14 cellular contexts compared by ENCODE assay signal in genomic region chr3:157142315-157142714, GRCh38. TPM values are rescaled to one million over a fixed set of nuclear protein-coding genes. Genes with fewer than 3 reads are reported as not detected.
A peak's percentile ranks its signal among the peaks of the same experiment; 100 is the strongest.
DNase-seq lines count a peak whose midpoint lies in the region; ATAC-seq and TF ChIP-seq lines count a peak whose summit lies in the region.
"Had no signal": no experiment of that assay in that cellular context is flagged by ENCODE, and none has a peak within 500 bp of the region (broad histone marks: within the 10 kb centered on the region; RNA-seq: fewer than 3 reads in every experiment).

No MANE protein-coding gene starts in this region.

- POLR2A ChIA-PET in PC-3 (lab: Charles Lee; ENCODE audit: unreplicated experiment): no interaction called here

- H2AFZ ChIP-seq in PC-3 (ENCODE audit: low read length): no peak overlapping the region

- no peak for TF ChIP-seq CTCF in PC-3 (conservative IDR thresholded peaks at IDR 0.05; ENCODE audit: low read depth, low read length)

- BruUV-seq in PC-3 (replicated peaks; lab: Mats Ljungman, UMichigan): no TSS peak

- H3K9ac ChIP-seq in PC-3 (ENCODE audit: low read length): no peak overlapping the region

- H3K9me2 ChIP-seq in PC-3 (replicated peaks; ENCODE audit: low read length): no peaks in the 10 kb centered on the region

- H3K27ac ChIP-seq in PC-3 (ENCODE audit: low read length): no peak overlapping the region
- H3K27ac ChIP-seq: vagina had no signal

- H3K9me3 Mint-ChIP-seq in T-helper 2 cell treated with Interferon-gamma antibody and Interleukin-4, amounts not matched to agents 5 μg/mL and 100 μg/mL, for 36 hours: no peaks in the 10 kb centered on the region
- no peaks in the 10 kb centered on the region for H3K9me3 Mint-ChIP-seq in memory B cell
- H3K9me3 Mint-ChIP-seq: CD4-positive, alpha-beta memory T cell had no signal

- peaks cover 13% of the 10 kb centered on the region for H3K4me1 Mint-ChIP-seq in T-helper 2 cell treated with Interferon-gamma antibody and Interleukin-4, amounts not matched to agents 5 μg/mL and 100 μg/mL, for 36 hours (ENCODE audit: low read depth)
- peaks cover 6% of the 10 kb centered on the region for H3K4me1 Mint-ChIP-seq in memory B cell

- CTCF ChIA-PET in PC-3 (lab: Charles Lee): no interaction called here

- H3K27me3 ChIP-seq in PC-3 (ENCODE audit: low read length): no peaks in the 10 kb centered on the region
- H3K27me3 ChIP-seq: dorsolateral prefrontal cortex, vagina had no signal

- intact Hi-C loops in PC-3 (cut with micrococcal nuclease): no loop called here

- no peaks in the 10 kb centered on the region for H3K79me2 ChIP-seq in PC-3 (ENCODE audit: low read length)

- no peaks in the 10 kb centered on the region for H3K27me3 Mint-ChIP-seq in T-helper 2 cell treated with Interferon-gamma antibody and Interleukin-4, amounts not matched to agents 5 μg/mL and 100 μg/mL, for 36 hours (ENCODE audit: low read depth)
- no peaks in the 10 kb centered on the region for H3K27me3 Mint-ChIP-seq in memory B cell
- H3K27me3 Mint-ChIP-seq: CD4-positive, alpha-beta memory T cell had no signal

- H3K4me3 Mint-ChIP-seq in T-helper 2 cell treated with Interferon-gamma antibody and Interleukin-4, amounts not matched to agents 5 μg/mL and 100 μg/mL, for 36 hours: no peak overlapping the region
- no peak overlapping the region for H3K4me3 Mint-ChIP-seq in memory B cell
- H3K4me3 Mint-ChIP-seq: CD4-positive, alpha-beta memory T cell had no signal

- no peaks in the 10 kb centered on the region for H4K20me1 ChIP-seq in PC-3 (ENCODE audit: low read length)

- H3K36me3 ChIP-seq in PC-3 (ENCODE audit: low read depth, low read length): peaks cover 25% of the 10 kb centered on the region

- peak overlapping the region; percentile 41 for H3K27ac Mint-ChIP-seq in T-helper 2 cell treated with Interferon-gamma antibody and Interleukin-4, amounts not matched to agents 5 μg/mL and 100 μg/mL, for 36 hours
- peak overlapping the region; percentile 47 for H3K27ac Mint-ChIP-seq in memory B cell

- H3K4me1 ChIP-seq in PC-3 (ENCODE audit: insufficient read depth, low read length): peaks cover under 1% of the 10 kb centered on the region

- H3K36me3 Mint-ChIP-seq in T-helper 2 cell treated with Interferon-gamma antibody and Interleukin-4, amounts not matched to agents 5 μg/mL and 100 μg/mL, for 36 hours (ENCODE audit: low read depth): peaks cover 53% of the 10 kb centered on the region
- peaks cover 26% of the 10 kb centered on the region for H3K36me3 Mint-ChIP-seq in memory B cell

- ATAC-seq in memory B cell (ENCODE audit: low read depth) (no peak), PC-3 (no peak)

- H3F3A ChIP-seq in PC-3 (ENCODE audit: low read length, unreplicated experiment): peaks cover 5% of the 10 kb centered on the region

- no peak overlapping the region for H3K4me3 ChIP-seq in PC-3 (ENCODE audit: low read length)
- H3K4me3 ChIP-seq: dorsolateral prefrontal cortex, vagina had no signal

- no peak for DNase-seq in T-helper 2 cell treated with Interferon-gamma antibody and Interleukin-4, amounts not matched to agents 5 μg/mL and 100 μg/mL, for 36 hours (ENCODE audit: low spot score)
- DNase-seq in T-helper 2 cell (no peak), NCI-H128 (lab: John Stamatoyannopoulos, UW; ENCODE audit: unreplicated experiment) (peak; percentile 17), NCI-H345 treated with DMSO at 0.1 percent for 48 hours (lab: John Stamatoyannopoulos, UW; ENCODE audit: unreplicated experiment) (peak; percentile 53), memory B cell (ENCODE audit: low spot score in 2 of 2) (no peak), NCI-H524 (lab: John Stamatoyannopoulos, UW) (no peak), PC-3 (no peak)
- DNase-seq in stimulated activated CD4-positive, alpha-beta T cell treated with anti-CD3 and anti-CD28 coated beads, Interleukin-2, amount 100 ng/mL, for 24 hours: no peak
- DNase-seq: activated T-cell treated with anti-CD3 and anti-CD28 coated beads for 4 hours; CD4-positive, alpha-beta memory T cell; dorsolateral prefrontal cortex; head of caudate nucleus; T-helper 9 cell had no signal

- no peak overlapping the region for H3K4me2 ChIP-seq in PC-3 (ENCODE audit: low read length)

- H3K9me3 ChIP-seq in PC-3 (ENCODE audit: low read length): no peaks in the 10 kb centered on the region
- H3K9me3 ChIP-seq: vagina had no signal

RNA-seq across cellular contexts. Expression of gene CCNL1, which starts 17.6 kb away (rescaled TPM):
- total RNA-seq in PC-3 (2014; rRNA removed): 172 and 231 TPM in 2 replicates

Comparison
In these comparisons a context has a peak if more than half of its experiments do, and no peak if none do; other contexts are left out.
1. DNase-seq: peak in NCI-H128 (single experiment) and NCI-H345 treated with DMSO at 0.1 percent for 48 hours (single experiment); none in T-helper 2 cell treated with Interferon-gamma antibody and Interleukin-4, amounts not matched to agents 5 μg/mL and 100 μg/mL, for 36 hours (single experiment), T-helper 2 cell (0 of 5), memory B cell (0 of 2), stimulated activated CD4-positive, alpha-beta T cell treated with anti-CD3 and anti-CD28 coated beads, Interleukin-2, amount 100 ng/mL, for 24 hours (0 of 2), NCI-H524 (0 of 2) and PC-3 (single experiment).